Comparison of ENCODE assay signal across 15 cellular contexts in genomic region chr4:1310796-1311715, GRCh38. TPM values are rescaled to one million over a fixed set of nuclear protein-coding genes. Genes with fewer than 3 reads are reported as not detected.
DNase-seq lines count a peak whose midpoint lies in the region; ATAC-seq and TF ChIP-seq lines count a peak whose summit lies in the region.
"Had no signal": no experiment of that assay in that cellular context is flagged by ENCODE, and none has a peak within 500 bp of the region (broad histone marks: within the 10 kb centered on the region; RNA-seq: fewer than 3 reads in every experiment).

No MANE protein-coding gene starts in this region.

- H3K27ac ChIP-seq in ACC112 (ENCODE audit: low read depth, low read length): no peak overlapping the region
- H3K27ac ChIP-seq in KOPT-K1 (ENCODE audit: low read depth, low read length, poor library complexity, severe bottlenecking): peak overlapping the region; percentile 31
- peak overlapping the region; percentile 74 to 76 for H3K27ac ChIP-seq in ascending aorta
- H3K27ac ChIP-seq: C4-2B had no signal

- peaks cover 1% of the 10 kb centered on the region for H3K9me3 Mint-ChIP-seq in memory B cell
- H3K9me3 Mint-ChIP-seq: IgD-negative memory B cell had no signal

- H3K36me3 ChIP-seq in ACC112 (ENCODE audit: insufficient read depth, low read length): peaks cover 36% of the 10 kb centered on the region
- peaks cover 50% of the 10 kb centered on the region for H3K36me3 ChIP-seq in KOPT-K1 (ENCODE audit: insufficient read depth, low read length)
- H3K36me3 ChIP-seq in ascending aorta: peaks cover 35 to 39% of the 10 kb centered on the region in 2 donors

- peaks cover 61% of the 10 kb centered on the region for H3K79me2 ChIP-seq in ACC112 (ENCODE audit: control insufficient read depth, insufficient read depth, low read length, unreplicated experiment)

- H3K27me3 ChIP-seq in ACC112 (ENCODE audit: insufficient read depth, low read length) (no peaks in the 10 kb centered on the region), ascending aorta (no peaks in the 10 kb centered on the region)

- H3K9me3 ChIP-seq in KOPT-K1 (ENCODE audit: insufficient read depth, low read length, poor library complexity, severe bottlenecking) (peaks cover 19% of the 10 kb centered on the region), ascending aorta (no peaks in the 10 kb centered on the region)

- no peak overlapping the region for H2AFZ ChIP-seq in ACC112 (ENCODE audit: low read length, unreplicated experiment)

- H3K4me3 Mint-ChIP-seq in memory B cell: peak overlapping the region; percentile 17

- H3K4me1 ChIP-seq in ACC112 (ENCODE audit: control insufficient read depth, insufficient read depth, low read length, unreplicated experiment) (peaks cover 17% of the 10 kb centered on the region), ascending aorta (peaks cover 5 to 23% of the 10 kb centered on the region in 2 donors)

- TF ChIP-seq CTCF in ascending aorta (IDR thresholded peaks at IDR 0.05): no peak

- peak overlapping the region; percentile 78 for H3K4me3 ChIP-seq in ACC112 (ENCODE audit: low read depth, low read length)
- no peak overlapping the region for H3K4me3 ChIP-seq in ascending aorta

- no peaks in the 10 kb centered on the region for H3K27me3 Mint-ChIP-seq in memory B cell
- H3K27me3 Mint-ChIP-seq: IgD-negative memory B cell had no signal

- no peak overlapping the region for H3K27ac Mint-ChIP-seq in memory B cell

- peaks cover 36% of the 10 kb centered on the region for H3K4me1 Mint-ChIP-seq in memory B cell

- peaks cover 23% of the 10 kb centered on the region for H3K36me3 Mint-ChIP-seq in memory B cell

- DNase-seq in ascending aorta (ENCODE audit: low spot score in 2 of 2) (no peak), memory B cell (ENCODE audit: low spot score in 2 of 2) (no peak), sciatic nerve (ENCODE audit: low spot score) (no peak), 8988T (no peak)
- no peak for DNase-seq in stimulated activated CD4-positive, alpha-beta T cell treated with anti-CD3 and anti-CD28 coated beads, Interleukin-4, amount 100 ng/mL, for 24 hours
- DNase-seq: activated CD4-positive, CD25-positive, alpha-beta regulatory T cell treated with anti-CD3 and anti-CD28 coated beads, Interleukin-2, amount 50 U/mL, for 72 hours; amniotic stem cell; effector CD8-positive, alpha-beta T cell; GDM1; NCI-H187 had no signal

- ATAC-seq in memory B cell (ENCODE audit: low read depth): no peak
- ATAC-seq in sciatic nerve: no peak
- no peak for ATAC-seq in HG03108 (IDR thresholded peaks at IDR 0.05; ENCODE audit: unreplicated experiment)

- intact Hi-C loops in ascending aorta (cut with DNase I) (no loop called here), sciatic nerve (cut with DNase I) (no loop called here)

RNA-seq across cellular contexts. Expression of gene MAEA, which starts 21.4 kb away (rescaled TPM):
- total RNA-seq in ascending aorta (56.3 TPM), sciatic nerve (68.6 TPM)

RNA-seq across cellular contexts. Expression of gene UVSSA, which starts 36.0 kb away (rescaled TPM):
- 56.9 TPM for total RNA-seq in ascending aorta
- total RNA-seq in sciatic nerve: 33.5 TPM
